Comparison of ENCODE assay signal across 1 cellular context in the genomic region with DNA sequence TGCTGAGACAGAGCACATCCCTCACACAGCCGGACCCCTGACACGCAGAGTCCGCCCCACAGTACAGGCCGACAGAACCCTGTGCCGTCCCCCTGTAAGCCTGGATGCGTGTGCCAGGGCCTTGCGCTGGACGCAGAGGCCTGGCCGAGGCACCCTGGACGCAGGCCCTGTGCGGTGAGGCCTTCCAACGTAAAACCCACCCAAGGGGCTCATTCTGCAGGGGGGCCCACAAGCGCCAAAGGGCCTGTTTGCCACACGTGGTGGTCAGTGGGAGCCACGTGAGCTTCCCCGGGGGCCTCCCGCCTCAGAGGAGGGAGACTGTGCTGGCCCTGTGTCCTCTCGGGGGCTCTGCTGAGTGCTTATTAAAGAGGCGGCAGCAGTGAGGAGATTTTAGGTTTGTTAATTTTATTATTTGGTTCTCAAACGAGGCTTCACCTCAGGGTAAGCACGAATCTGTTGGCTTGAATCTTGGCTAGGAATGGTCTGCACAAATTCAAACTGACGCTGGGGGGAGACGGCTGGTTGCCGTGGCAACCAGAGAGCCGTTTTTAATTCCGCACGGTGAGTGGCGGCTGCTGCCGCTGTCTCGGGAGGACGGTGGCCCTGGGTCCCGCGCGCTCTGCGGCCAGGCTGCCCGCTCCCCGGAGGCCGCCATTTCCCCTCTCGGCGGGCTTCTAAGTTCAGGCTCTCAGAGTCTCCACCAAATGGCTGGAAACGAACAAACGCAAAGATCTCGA.
TF ChIP-seq lines count a peak whose summit lies in the region.

No MANE protein-coding gene starts in this region.

TF ChIP-seq in K562, 482 proteins besides CTCF, POLR2A, EP300 and RAD21:
- no peak for TF ChIP-seq TEAD1 (CRISPR knock-in tag; IDR thresholded peaks at IDR 0.05)
- peak; percentile 50; the same call in 1 of the 2 replicates for TF ChIP-seq RFX1 (IDR thresholded peaks at IDR 0.05)
